8 cellular contexts compared by ENCODE assay signal in the genomic region with DNA sequence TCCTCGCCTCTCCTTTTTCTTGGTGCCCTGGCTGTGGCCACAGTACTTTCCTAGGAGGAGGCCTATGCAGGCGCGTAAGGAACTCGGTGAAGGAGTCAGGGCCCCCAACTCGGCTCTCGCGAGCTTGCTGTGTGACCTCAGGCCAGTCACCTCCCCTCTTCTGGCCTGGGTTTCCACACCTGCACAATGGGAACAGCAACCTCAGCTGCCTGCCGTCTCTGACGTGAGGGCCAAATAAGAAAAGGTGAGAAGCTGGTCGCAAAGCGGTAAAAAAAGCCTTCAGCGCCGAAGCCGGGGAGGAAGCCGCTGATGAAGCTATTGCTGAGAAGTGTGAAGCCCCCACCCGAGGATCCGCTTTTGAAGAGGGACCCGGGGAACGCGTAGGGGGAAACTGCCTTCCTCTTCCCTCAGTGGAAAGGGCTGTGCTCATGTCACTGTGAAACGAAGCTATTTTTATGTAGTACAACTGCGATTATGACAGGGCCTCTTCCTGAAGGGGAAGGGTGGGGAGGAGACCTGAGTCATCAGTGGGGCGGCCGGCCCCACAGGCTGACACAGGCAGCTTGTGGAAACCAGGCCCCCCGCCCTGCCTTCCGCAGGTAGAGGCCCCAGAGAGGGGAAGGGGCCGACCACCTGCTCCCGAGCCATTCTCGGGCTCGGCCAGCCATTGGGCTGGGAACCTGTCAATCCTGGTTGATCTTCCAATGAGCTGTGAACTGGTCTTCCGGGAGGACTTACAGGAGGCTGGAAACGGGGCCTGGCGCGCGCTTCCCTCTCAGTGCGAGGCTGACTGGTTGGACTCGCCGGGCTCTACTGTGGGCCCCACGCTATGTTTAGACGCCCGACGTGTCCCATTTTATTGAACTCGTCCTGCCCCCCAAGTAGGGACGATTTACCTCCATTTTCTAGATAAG. TPM values are rescaled to one million over a fixed set of nuclear protein-coding genes. Genes with fewer than 3 reads are reported as not detected.
DNase-seq lines count a peak whose midpoint lies in the region; ATAC-seq and TF ChIP-seq lines count a peak whose summit lies in the region.

No MANE protein-coding gene starts in this region.

- H3K36me3 ChIP-seq in ACC112 (ENCODE audit: insufficient read depth, low read length) (no peaks in the 10 kb centered on the region), subcutaneous abdominal adipose tissue (ENCODE audit: control insufficient read depth in 5 of 5, insufficient read depth in 5 of 5, low read length in 5 of 5) (no peaks in the 10 kb centered on the region)

- peak; percentile 62 for ATAC-seq in HG03175 (IDR thresholded peaks at IDR 0.05; ENCODE audit: unreplicated experiment)

- H3K27me3 ChIP-seq in ACC112 (ENCODE audit: insufficient read depth, low read length) (no peaks in the 10 kb centered on the region), subcutaneous abdominal adipose tissue (ENCODE audit: control insufficient read depth in 5 of 5, insufficient read depth in 4 of 5, low read length in 5 of 5) (no peaks in the 10 kb centered on the region)

- H3K4me3 ChIP-seq in ACC112 (ENCODE audit: low read depth, low read length) (peak overlapping the region; percentile 50; the same call in 1 of the 2 replicates), subcutaneous abdominal adipose tissue (ENCODE audit: low read depth in 1 of 5, low read length in 5 of 5) (peak overlapping the region; percentile 19 to 59 (median 43))

- CTCF ChIA-PET in activated naive CD4-positive, alpha-beta T cell treated with anti-CD3 and anti-CD28 coated beads for 36 hours (lab: Charles Lee): interaction anchor here (0.9 to 3.2 kb wide), 12 partner anchors 11 to 84 kb away, joined by 3 to 22 read pairs (median 6); partner anchors contain the start of gene PIF1

- peak overlapping the region; percentile 39; the same call in 1 of the 2 replicates for H3K27ac ChIP-seq in ACC112 (ENCODE audit: low read depth, low read length)
- peak overlapping the region; percentile 93 for H3K27ac ChIP-seq in subcutaneous abdominal adipose tissue (ENCODE audit: low read depth, low read length)

- peak overlapping the region; percentile 47 to 76 (median 69) for H3K9ac ChIP-seq in subcutaneous abdominal adipose tissue (ENCODE audit: low read length in 5 of 5)

- no peaks in the 10 kb centered on the region for H3K27me3 Mint-ChIP-seq in activated naive CD4-positive, alpha-beta T cell treated with anti-CD3 and anti-CD28 coated beads for 36 hours (ENCODE audit: low read depth)

- peak overlapping the region; percentile 98 for H3K4me3 Mint-ChIP-seq in activated naive CD4-positive, alpha-beta T cell treated with anti-CD3 and anti-CD28 coated beads for 36 hours

- no peaks in the 10 kb centered on the region for H3K79me2 ChIP-seq in ACC112 (ENCODE audit: control insufficient read depth, insufficient read depth, low read length, unreplicated experiment)

- H3K9me3 ChIP-seq in subcutaneous abdominal adipose tissue (ENCODE audit: control insufficient read depth in 5 of 5, low read length in 5 of 5): no peaks in the 10 kb centered on the region

- H2AFZ ChIP-seq in ACC112 (ENCODE audit: low read length, unreplicated experiment): peak overlapping the region; percentile 31

- H3K9me3 Mint-ChIP-seq in activated naive CD4-positive, alpha-beta T cell treated with anti-CD3 and anti-CD28 coated beads for 36 hours: no peaks in the 10 kb centered on the region

- peaks cover 62% of the 10 kb centered on the region for H3K4me1 Mint-ChIP-seq in activated naive CD4-positive, alpha-beta T cell treated with anti-CD3 and anti-CD28 coated beads for 36 hours (ENCODE audit: low read depth)

- TF ChIP-seq POLR2A in GM18951 (IDR thresholded peaks at IDR 0.05; ENCODE audit: extremely low read depth, insufficient read depth, insufficient read length) (peak; percentile 83), Raji (IDR thresholded peaks at IDR 0.05; ENCODE audit: insufficient read depth, low read depth, low read length) (peak; percentile 73)

- H3K36me3 Mint-ChIP-seq in activated naive CD4-positive, alpha-beta T cell treated with anti-CD3 and anti-CD28 coated beads for 36 hours (ENCODE audit: low read depth): peaks cover 4% of the 10 kb centered on the region

- intact Hi-C loops in activated naive CD4-positive, alpha-beta T cell treated with anti-CD3 and anti-CD28 coated beads for 36 hours (cut with micrococcal nuclease): loop anchor here (1.0 to 10.0 kb wide), 14 partner anchors 9 to 1391 kb away; partner anchors contain the start of genes CIAO2A, DENND4A, PCLAF and PIF1

- in situ Hi-C loops in GM18951 (cut with MboI; ENCODE audit: low sequenced_read_pairs, unreplicated experiment): no loop called here

- peak overlapping the region; percentile 99 for H3K27ac Mint-ChIP-seq in activated naive CD4-positive, alpha-beta T cell treated with anti-CD3 and anti-CD28 coated beads for 36 hours

- DNase-seq in activated naive CD4-positive, alpha-beta T cell treated with anti-CD3 and anti-CD28 coated beads for 36 hours: peak; percentile 99
- DNase-seq in glomerular endothelial cell (ENCODE audit: extremely low read depth, low read depth, low spot score) (peak; percentile 87), non-pigmented ciliary epithelial cell (ENCODE audit: low read depth) (peak; percentile 86)

- H3K4me1 ChIP-seq in ACC112 (ENCODE audit: control insufficient read depth, insufficient read depth, low read length, unreplicated experiment): peaks cover 59% of the 10 kb centered on the region
- peaks cover 25 to 75% (median 66%) of the 10 kb centered on the region in 5 donors for H3K4me1 ChIP-seq in subcutaneous abdominal adipose tissue (ENCODE audit: control insufficient read depth in 5 of 5, insufficient read depth in 5 of 5, low read length in 5 of 5)

RNA-seq across cellular contexts. Expression of gene ANKDD1A, which starts 18.0 kb away (rescaled TPM):
- 1 to 10 TPM; 2.3 to 3.1 TPM for total RNA-seq in activated naive CD4-positive, alpha-beta T cell treated with anti-CD3 and anti-CD28 coated beads for 36 hours
- total RNA-seq in glomerular endothelial cell: 0.58 and 6.2 TPM in 2 replicates

RNA-seq across cellular contexts. Expression of gene PLEKHO2, which starts 52.0 kb away (rescaled TPM):
- 10 to 100 TPM; 12.5 to 12.7 TPM for total RNA-seq in activated naive CD4-positive, alpha-beta T cell treated with anti-CD3 and anti-CD28 coated beads for 36 hours
- 54.9 and 72.1 TPM in 2 replicates for total RNA-seq in glomerular endothelial cell

Comparison
In these comparisons a context has a peak if more than half of its experiments do, and no peak if none do; other contexts are left out.
1. Peak in every context shown above with its lines: DNase-seq, ATAC-seq, H3K4me3 ChIP-seq and H3K27ac ChIP-seq.